Comparison of ENCODE assay signal across 9 cellular contexts in genomic region chr21:36990508-36991205, GRCh38. TPM values are rescaled to one million over a fixed set of nuclear protein-coding genes. Genes with fewer than 3 reads are reported as not detected.
DNase-seq lines count a peak whose midpoint lies in the region; ATAC-seq and TF ChIP-seq lines count a peak whose summit lies in the region.
"Had no signal": no experiment of that assay in that cellular context is flagged by ENCODE, and none has a peak within 500 bp of the region (broad histone marks: within the 10 kb centered on the region; RNA-seq: fewer than 3 reads in every experiment).

No MANE protein-coding gene starts in this region.

- H3F3A ChIP-seq in PC-9 (ENCODE audit: insufficient read depth, low read depth), result peaks cover 6% of the 10 kb centered on the region; the same call in 1 of the 2 replicates

- no peaks in the 10 kb centered on the region for H3K9me3 ChIP-seq in PC-9 (ENCODE audit: insufficient read depth, low read depth)

- intact Hi-C loops in PC-9 (cut with micrococcal nuclease; ENCODE audit: unreplicated experiment), result no loop called here

- H2AFZ ChIP-seq in PC-9, result peak overlapping the region; percentile 90

- TSS peak; percentile 89 for BruUV-seq in PC-9 (replicated peaks; lab: Mats Ljungman, UMichigan)

- H4K20me1 ChIP-seq in PC-9 (ENCODE audit: insufficient read depth), result no peaks in the 10 kb centered on the region

- peak overlapping the region; percentile 51; the same call in 1 of the 2 replicates for H3K27ac ChIP-seq in PC-9

- POLR2A ChIA-PET in PC-9 (lab: Charles Lee; ENCODE audit: unreplicated experiment), result interaction anchor here (0.6 kb wide), 1 partner anchor 848 kb away, joined by 3 read pairs; no protein-coding TSS in a partner anchor

- no peaks in the 10 kb centered on the region for H3K79me2 ChIP-seq in PC-9 (ENCODE audit: low read depth)

- H3K36me3 Mint-ChIP-seq in progenitor cell of endocrine pancreas (ENCODE audit: insufficient read depth), result peaks cover 4% of the 10 kb centered on the region

- H3K4me2 ChIP-seq in PC-9, result peak overlapping the region; percentile 71

- H3K4me1 ChIP-seq in PC-9 (replicated peaks; ENCODE audit: insufficient read depth), result peaks cover 14% of the 10 kb centered on the region; the same call in 1 of the 2 replicates

- CTCF ChIA-PET in PC-9 (lab: Charles Lee), result interaction anchor here (0.5 kb wide), 1 partner anchor 33 kb away, joined by 7 read pairs; no protein-coding TSS in a partner anchor

- no peaks in the 10 kb centered on the region for H3K9me2 ChIP-seq in PC-9 (ENCODE audit: insufficient read depth)

- peak overlapping the region; percentile 97 for H3K27ac Mint-ChIP-seq in progenitor cell of endocrine pancreas

- H3K36me3 ChIP-seq in GM06990 (ENCODE audit: control insufficient read depth, insufficient read depth, low read length) (no peaks in the 10 kb centered on the region), PC-9 (ENCODE audit: low read depth) (no peaks in the 10 kb centered on the region)

- H3K27me3 ChIP-seq in GM06990 (replicated peaks; ENCODE audit: control insufficient read depth, insufficient read depth, low read length) (no peaks in the 10 kb centered on the region), PC-9 (ENCODE audit: insufficient read depth, low read depth) (no peaks in the 10 kb centered on the region)

- TF ChIP-seq CTCF in GM06990 (IDR thresholded peaks at IDR 0.05; ENCODE audit: insufficient read depth, low read length, poor library complexity, severe bottlenecking) (no peak), PC-9 (conservative IDR thresholded peaks at IDR 0.05) (no peak), epithelial cell of proximal tubule (conservative IDR thresholded peaks at IDR 0.05; ENCODE audit: low read depth, low read length) (no peak), progenitor cell of endocrine pancreas (IDR thresholded peaks at IDR 0.05; ENCODE audit: unreplicated experiment) (no peak)

- peaks cover 3% of the 10 kb centered on the region for H3K27me3 Mint-ChIP-seq in progenitor cell of endocrine pancreas

- H3K9me3 Mint-ChIP-seq in progenitor cell of endocrine pancreas (ENCODE audit: low read depth), result no peaks in the 10 kb centered on the region

- peaks cover 8% of the 10 kb centered on the region for H3K4me1 Mint-ChIP-seq in progenitor cell of endocrine pancreas (ENCODE audit: low read depth)

- H3K4me3 Mint-ChIP-seq in progenitor cell of endocrine pancreas (ENCODE audit: low read depth), result peak overlapping the region; percentile 71

- H3K4me3 ChIP-seq in GM06990 (replicated peaks; ENCODE audit: low read depth, low read length) (peak overlapping the region; percentile 61), PC-9 (peak overlapping the region; percentile 60), epithelial cell of proximal tubule (ENCODE audit: low read depth, low read length) (peak overlapping the region; percentile 66)

- DNase-seq in GM06990 (ENCODE audit: extremely low read depth, insufficient read length) (no peak), PC-9 (no peak), epithelial cell of proximal tubule (ENCODE audit: low read depth) (no peak), progenitor cell of endocrine pancreas (ENCODE audit: low spot score, unreplicated experiment) (no peak), AG08396 (ENCODE audit: low spot score) (no peak), SHP77 treated with DMSO at 0.1 percent for 48 hours (lab: John Stamatoyannopoulos, UW) (no peak)

- ATAC-seq in GM21619 (IDR thresholded peaks at IDR 0.05; ENCODE audit: unreplicated experiment) (no peak), HG03354 (IDR thresholded peaks at IDR 0.05; ENCODE audit: poor library complexity, severe bottlenecking, unreplicated experiment) (no peak)

RNA-seq across cellular contexts. Expression of gene RIPPLY3, which starts 15.8 kb away (rescaled TPM):
- 0.17 TPM in 1 of 2 replicates, not detected in the other for total RNA-seq in PC-9 (2021)
- 4.7 and 5.1 TPM in 2 replicates for total RNA-seq in epithelial cell of proximal tubule
- total RNA-seq in progenitor cell of endocrine pancreas, result 17.9 and 18.9 TPM in 2 replicates
- total RNA-seq: glomerular endothelial cell had no signal

RNA-seq across cellular contexts. Expression of gene HLCS, which starts 24.2 kb away (rescaled TPM):
- total RNA-seq in PC-9 (2021) (21.6 and 22.1 TPM in 2 replicates), epithelial cell of proximal tubule (18.7 and 21.0 TPM in 2 replicates), progenitor cell of endocrine pancreas (32.3 and 34.3 TPM in 2 replicates)
